1 cellular context compared by ENCODE assay signal in genomic region chr5:125228358-125228757, GRCh38.
TF ChIP-seq lines count a peak whose summit lies in the region.

No MANE protein-coding gene starts in this region.

TF ChIP-seq in HCT116, 20 proteins besides CTCF, POLR2A, EP300 and RAD21 (continued from another document):
- TF ChIP-seq REST (IDR thresholded peaks at IDR 0.05; ENCODE audit: low read depth) = no peak
- TF ChIP-seq EGR1 (IDR thresholded peaks at IDR 0.05; ENCODE audit: low read depth) = no peak
TF ChIP-seq in HCT116: peak in this region for 0.
